Comparison of ENCODE assay signal across 13 cellular contexts in genomic region chr2:191382801-191383200, GRCh38.
DNase-seq lines count a peak whose midpoint lies in the region; TF ChIP-seq lines count a peak whose summit lies in the region.
"Had no signal": no experiment of that assay in that cellular context is flagged by ENCODE, and none has a peak within 500 bp of the region (broad histone marks: within the 10 kb centered on the region; RNA-seq: fewer than 3 reads in every experiment).

No MANE protein-coding gene starts in this region.

- no peak overlapping the region for H4K91ac ChIP-seq in trophoblast cell (ENCODE audit: low read depth, low read length)

- TF ChIP-seq POLR2A in uterus (IDR thresholded peaks at IDR 0.05) = no peak

- H3K27me3 Mint-ChIP-seq in CD14-positive monocyte (ENCODE audit: low read depth in 3 of 3) = peaks cover 0 to 3% (median 0%) of the 10 kb centered on the region in 3 donors
- H3K27me3 Mint-ChIP-seq: activated naive CD8-positive, alpha-beta T cell treated with anti-CD3 and anti-CD28 coated beads for 36 hours had no signal

- H4K12ac ChIP-seq in trophoblast cell (ENCODE audit: low read depth, low read length) = no peak overlapping the region

- H3K9ac ChIP-seq in trophoblast cell (ENCODE audit: low read length) = no peak overlapping the region

- H2BK5ac ChIP-seq in trophoblast cell (ENCODE audit: low read depth, low read length, poor library complexity) = no peak overlapping the region

- H3K4me2 ChIP-seq in trophoblast cell (ENCODE audit: low read length) = no peak overlapping the region

- no peak overlapping the region for H3K23ac ChIP-seq in trophoblast cell (ENCODE audit: low read length)

- H3K4me1 Mint-ChIP-seq in CD14-positive monocyte = peaks cover 11% of the 10 kb centered on the region

- intact Hi-C loops in uterus (cut with DNase I; ENCODE audit: low total_unique reads) = no loop called here
- intact Hi-C loops in CD14-positive monocyte (cut with micrococcal nuclease) = no loop called here

- no peaks in the 10 kb centered on the region for H3K79me1 ChIP-seq in trophoblast cell (ENCODE audit: low read length)

- H2BK12ac ChIP-seq in trophoblast cell (ENCODE audit: low read length) = no peak overlapping the region

- H3K4me1 ChIP-seq in trophoblast cell (ENCODE audit: control insufficient read depth in 1 of 2, insufficient read depth in 2 of 2, low read length in 2 of 2) = no peaks in the 10 kb centered on the region
- H3K4me1 ChIP-seq in uterus = no peaks in the 10 kb centered on the region

- H3K27me3 ChIP-seq in trophoblast cell (ENCODE audit: insufficient read depth, low read length) (no peaks in the 10 kb centered on the region), uterus (no peaks in the 10 kb centered on the region)
- H3K27me3 ChIP-seq: tibial nerve had no signal

- H3K9me3 ChIP-seq in trophoblast cell (ENCODE audit: insufficient read depth, low read depth, low read length) (no peaks in the 10 kb centered on the region), uterus (no peaks in the 10 kb centered on the region)
- H3K9me3 ChIP-seq: tibial nerve had no signal

- WGBS in trophoblast cell (ENCODE audit: extremely low coverage, insufficient coverage, insufficient read length) = no CpG with 5 or more reads among the region's 1 CpG

- H4K8ac ChIP-seq in trophoblast cell (ENCODE audit: low read depth, low read length) = no peak overlapping the region

- H3K4me3 ChIP-seq in trophoblast cell (ENCODE audit: low read depth, low read length) (no peak overlapping the region), uterus (no peak overlapping the region)
- H3K4me3 ChIP-seq: tibial nerve had no signal

- no peak overlapping the region for H3K4ac ChIP-seq in trophoblast cell (ENCODE audit: low read depth, low read length)

- no peak overlapping the region for H3K27ac Mint-ChIP-seq in CD14-positive monocyte
- H3K27ac Mint-ChIP-seq: activated naive CD8-positive, alpha-beta T cell treated with anti-CD3 and anti-CD28 coated beads for 36 hours; naive thymus-derived CD8-positive, alpha-beta T cell had no signal

- no peak overlapping the region for H2AFZ ChIP-seq in trophoblast cell (ENCODE audit: insufficient read depth, low read length, poor library complexity)

- no peaks in the 10 kb centered on the region for H3K36me3 Mint-ChIP-seq in CD14-positive monocyte
- H3K36me3 Mint-ChIP-seq: naive thymus-derived CD8-positive, alpha-beta T cell had no signal

- H3K4me3 Mint-ChIP-seq in CD14-positive monocyte = no peak overlapping the region
- H3K4me3 Mint-ChIP-seq: activated naive CD8-positive, alpha-beta T cell treated with anti-CD3 and anti-CD28 coated beads for 36 hours; naive thymus-derived CD8-positive, alpha-beta T cell had no signal

- H3K9me3 Mint-ChIP-seq in CD14-positive monocyte = no peaks in the 10 kb centered on the region
- H3K9me3 Mint-ChIP-seq: activated naive CD8-positive, alpha-beta T cell treated with anti-CD3 and anti-CD28 coated beads for 36 hours; naive thymus-derived CD8-positive, alpha-beta T cell had no signal

- no peak overlapping the region for H2AK5ac ChIP-seq in trophoblast cell (ENCODE audit: low read length)

- no peak overlapping the region for H2BK120ac ChIP-seq in trophoblast cell (ENCODE audit: insufficient read depth, low read length, poor library complexity)

- H3K36me3 ChIP-seq in trophoblast cell (ENCODE audit: control insufficient read depth in 1 of 2, insufficient read depth in 2 of 2, low read length in 2 of 2) (peaks cover 9 to 20% of the 10 kb centered on the region in 2 experiments), uterus (no peaks in the 10 kb centered on the region)
- H3K36me3 ChIP-seq: tibial nerve had no signal

- TF ChIP-seq CTCF in uterus (IDR thresholded peaks at IDR 0.05) (no peak), CD14-positive monocyte (IDR thresholded peaks at IDR 0.05) (no peak)

- H3K27ac ChIP-seq in epithelial cell of prostate = peak overlapping the region; percentile 51
- H3K27ac ChIP-seq in trophoblast cell (ENCODE audit: low read depth, low read length) = no peak overlapping the region
- H3K27ac ChIP-seq in uterus = no peak overlapping the region
- H3K27ac ChIP-seq: tibial nerve had no signal

- no peak overlapping the region for H3K18ac ChIP-seq in trophoblast cell (ENCODE audit: low read length)

- H3K79me2 ChIP-seq in trophoblast cell (ENCODE audit: control insufficient read depth, insufficient read depth, low read length, poor library complexity) = no peaks in the 10 kb centered on the region

- H3K14ac ChIP-seq in trophoblast cell (ENCODE audit: low read length) = no peak overlapping the region

- DNase-seq in EL (peak; percentile 78), NCI-H345 treated with DMSO at 0.1 percent for 48 hours (lab: John Stamatoyannopoulos, UW; ENCODE audit: unreplicated experiment) (peak; percentile 23), epithelial cell of prostate (ENCODE audit: low read depth, low spot score) (peak; percentile 55), trophoblast cell (peak; percentile 54 to 86), uterus (no peak), CD14-positive monocyte (ENCODE audit: low spot score) (no peak), amygdala (lab: John Stamatoyannopoulos, UW) (no peak)
- no peak for DNase-seq in NK-92 treated with Interleukin-12 subunit alpha and Interleukin-12 subunit beta, amount 100 ng/mL, for 24 hours (lab: John Stamatoyannopoulos, UW)
- DNase-seq: activated naive CD8-positive, alpha-beta T cell treated with anti-CD3 and anti-CD28 coated beads for 36 hours; DND-41; naive thymus-derived CD8-positive, alpha-beta T cell; stimulated activated CD4-positive, alpha-beta T cell treated with anti-CD3 and anti-CD28 coated beads, Interleukin-4, amount 100 ng/mL, for 24 hours had no signal

Comparison
In these comparisons a context has a peak if more than half of its experiments do, and no peak if none do; other contexts are left out.
1. DNase-seq: peak in EL (single experiment), NCI-H345 treated with DMSO at 0.1 percent for 48 hours (single experiment), epithelial cell of prostate (single experiment) and trophoblast cell (2 of 2); none in NK-92 treated with Interleukin-12 subunit alpha and Interleukin-12 subunit beta, amount 100 ng/mL, for 24 hours (single experiment), uterus (0 of 2), CD14-positive monocyte (single experiment) and amygdala (0 of 56).